ENCODE assay signal across 8 cellular contexts in genomic region chr17:37506678-37507077, GRCh38. TPM values are rescaled to one million over a fixed set of nuclear protein-coding genes. Genes with fewer than 3 reads are reported as not detected.
DNase-seq lines count a peak whose midpoint lies in the region; ATAC-seq and TF ChIP-seq lines count a peak whose summit lies in the region.

No MANE protein-coding gene starts in this region.

- no peak overlapping the region for H3K4me3 ChIP-seq in cardiac fibroblast (replicated peaks in 1 of 2; ENCODE audit: low read depth in 2 of 2, low read length in 2 of 2)

- peak overlapping the region; percentile 58 for H3K27ac Mint-ChIP-seq in activated naive CD8-positive, alpha-beta T cell
- no peak overlapping the region for H3K27ac Mint-ChIP-seq in activated naive CD8-positive, alpha-beta T cell treated with anti-CD3 and anti-CD28 coated beads for 36 hours
- no peak overlapping the region for H3K27ac Mint-ChIP-seq in memory B cell
- no peak overlapping the region for H3K27ac Mint-ChIP-seq in activated T-helper 1 cell treated with anti-CD3 and anti-CD28 coated beads, Interleukin-12 subunit alpha, Interleukin-12 subunit beta, Interleukin-2, Interleukin-4 antibody, amounts not matched to agents 30 ng/mL and 10 ng/mL and 1 ng/mL, durations not matched to agents 14 hours and 24 hours and 36 hours

- peak; percentile 62 for TF ChIP-seq CTCF in cardiac fibroblast (IDR thresholded peaks at IDR 0.05; ENCODE audit: low read depth, low read length)

- H3K36me3 Mint-ChIP-seq in activated naive CD8-positive, alpha-beta T cell, result no peaks in the 10 kb centered on the region
- H3K36me3 Mint-ChIP-seq in activated naive CD8-positive, alpha-beta T cell treated with anti-CD3 and anti-CD28 coated beads for 36 hours, result peaks cover 3% of the 10 kb centered on the region
- H3K36me3 Mint-ChIP-seq in memory B cell, result no peaks in the 10 kb centered on the region
- H3K36me3 Mint-ChIP-seq in activated T-helper 1 cell treated with anti-CD3 and anti-CD28 coated beads, Interleukin-12 subunit alpha, Interleukin-12 subunit beta, Interleukin-2, Interleukin-4 antibody, amounts not matched to agents 30 ng/mL and 10 ng/mL and 1 ng/mL, durations not matched to agents 14 hours and 24 hours and 36 hours (ENCODE audit: low read depth), result no peaks in the 10 kb centered on the region

- H3K4me1 Mint-ChIP-seq in activated naive CD8-positive, alpha-beta T cell (ENCODE audit: low read depth), result peaks cover 18% of the 10 kb centered on the region
- peaks cover 20% of the 10 kb centered on the region for H3K4me1 Mint-ChIP-seq in activated naive CD8-positive, alpha-beta T cell treated with anti-CD3 and anti-CD28 coated beads for 36 hours
- peaks cover 3% of the 10 kb centered on the region for H3K4me1 Mint-ChIP-seq in memory B cell
- peaks cover 5% of the 10 kb centered on the region for H3K4me1 Mint-ChIP-seq in activated T-helper 1 cell treated with anti-CD3 and anti-CD28 coated beads, Interleukin-12 subunit alpha, Interleukin-12 subunit beta, Interleukin-2, Interleukin-4 antibody, amounts not matched to agents 30 ng/mL and 10 ng/mL and 1 ng/mL, durations not matched to agents 14 hours and 24 hours and 36 hours (ENCODE audit: low read depth)

- H3K4me3 Mint-ChIP-seq in activated naive CD8-positive, alpha-beta T cell, result no peak overlapping the region
- H3K4me3 Mint-ChIP-seq in activated naive CD8-positive, alpha-beta T cell treated with anti-CD3 and anti-CD28 coated beads for 36 hours, result no peak overlapping the region
- H3K4me3 Mint-ChIP-seq in memory B cell, result no peak overlapping the region
- H3K4me3 Mint-ChIP-seq in activated T-helper 1 cell treated with anti-CD3 and anti-CD28 coated beads, Interleukin-12 subunit alpha, Interleukin-12 subunit beta, Interleukin-2, Interleukin-4 antibody, amounts not matched to agents 30 ng/mL and 10 ng/mL and 1 ng/mL, durations not matched to agents 14 hours and 24 hours and 36 hours, result no peak overlapping the region

- H3K9me3 Mint-ChIP-seq in activated naive CD8-positive, alpha-beta T cell (ENCODE audit: low read depth), result no peaks in the 10 kb centered on the region
- H3K9me3 Mint-ChIP-seq in activated naive CD8-positive, alpha-beta T cell treated with anti-CD3 and anti-CD28 coated beads for 36 hours, result no peaks in the 10 kb centered on the region
- H3K9me3 Mint-ChIP-seq in memory B cell, result no peaks in the 10 kb centered on the region
- no peaks in the 10 kb centered on the region for H3K9me3 Mint-ChIP-seq in activated T-helper 1 cell treated with anti-CD3 and anti-CD28 coated beads, Interleukin-12 subunit alpha, Interleukin-12 subunit beta, Interleukin-2, Interleukin-4 antibody, amounts not matched to agents 30 ng/mL and 10 ng/mL and 1 ng/mL, durations not matched to agents 14 hours and 24 hours and 36 hours

- no peaks in the 10 kb centered on the region for H3K27me3 Mint-ChIP-seq in activated naive CD8-positive, alpha-beta T cell
- no peaks in the 10 kb centered on the region for H3K27me3 Mint-ChIP-seq in activated naive CD8-positive, alpha-beta T cell treated with anti-CD3 and anti-CD28 coated beads for 36 hours
- no peaks in the 10 kb centered on the region for H3K27me3 Mint-ChIP-seq in memory B cell
- no peaks in the 10 kb centered on the region for H3K27me3 Mint-ChIP-seq in activated T-helper 1 cell treated with anti-CD3 and anti-CD28 coated beads, Interleukin-12 subunit alpha, Interleukin-12 subunit beta, Interleukin-2, Interleukin-4 antibody, amounts not matched to agents 30 ng/mL and 10 ng/mL and 1 ng/mL, durations not matched to agents 14 hours and 24 hours and 36 hours (ENCODE audit: insufficient read depth)

- no peak for DNase-seq in activated naive CD8-positive, alpha-beta T cell treated with anti-CD3 and anti-CD28 coated beads for 36 hours
- DNase-seq in NCI-H82 treated with DMSO at 0.1 percent for 48 hours (lab: John Stamatoyannopoulos, UW; ENCODE audit: unreplicated experiment) (peak; percentile 52), cardiac fibroblast (ENCODE audit: low read depth in 2 of 2) (peak; percentile 32 to 46), memory B cell (ENCODE audit: low spot score in 2 of 2) (peak in 1 of 2 donors; percentile 12), ureter (ENCODE audit: low spot score) (no peak)
- no peak for DNase-seq in activated T-helper 1 cell treated with anti-CD3 and anti-CD28 coated beads, Interleukin-12 subunit alpha, Interleukin-12 subunit beta, Interleukin-2, Interleukin-4 antibody, amounts not matched to agents 30 ng/mL and 10 ng/mL and 1 ng/mL, durations not matched to agents 14 hours and 24 hours and 36 hours (ENCODE audit: low spot score)

- ATAC-seq in memory B cell (ENCODE audit: low read depth) (peak; percentile 72), HG03139 (IDR thresholded peaks at IDR 0.05; ENCODE audit: unreplicated experiment) (no peak)

- intact Hi-C loops in activated T-helper 1 cell treated with anti-CD3 and anti-CD28 coated beads, Interleukin-12 subunit alpha, Interleukin-12 subunit beta, Interleukin-2, Interleukin-4 antibody, amounts not matched to agents 30 ng/mL and 10 ng/mL and 1 ng/mL, durations not matched to agents 14 hours and 24 hours and 36 hours (cut with micrococcal nuclease), result no loop called here

RNA-seq across cellular contexts. Expression of gene DUSP14, which starts 17.0 kb away (rescaled TPM):
- total RNA-seq in activated naive CD8-positive, alpha-beta T cell treated with anti-CD3 and anti-CD28 coated beads for 36 hours, result 10 to 100 TPM; 15.1 to 15.3 TPM
- 7.3 TPM for total RNA-seq in ureter
- total RNA-seq in activated T-helper 1 cell treated with anti-CD3 and anti-CD28 coated beads, Interleukin-12 subunit alpha, Interleukin-12 subunit beta, Interleukin-2, Interleukin-4 antibody, amounts not matched to agents 30 ng/mL and 10 ng/mL and 1 ng/mL, durations not matched to agents 14 hours and 24 hours and 36 hours, result 21.4 and 22.3 TPM in 2 replicates

Comparison
In these comparisons a context has a peak if more than half of its experiments do, and no peak if none do; other contexts are left out.
1. DNase-seq: peak in NCI-H82 treated with DMSO at 0.1 percent for 48 hours (single experiment) and cardiac fibroblast (2 of 2); none in activated naive CD8-positive, alpha-beta T cell treated with anti-CD3 and anti-CD28 coated beads for 36 hours (single experiment), ureter (single experiment) and activated T-helper 1 cell treated with anti-CD3 and anti-CD28 coated beads, Interleukin-12 subunit alpha, Interleukin-12 subunit beta, Interleukin-2, Interleukin-4 antibody, amounts not matched to agents 30 ng/mL and 10 ng/mL and 1 ng/mL, durations not matched to agents 14 hours and 24 hours and 36 hours (single experiment).